ENCODE assay signal across 22 cellular contexts in the genomic region with DNA sequence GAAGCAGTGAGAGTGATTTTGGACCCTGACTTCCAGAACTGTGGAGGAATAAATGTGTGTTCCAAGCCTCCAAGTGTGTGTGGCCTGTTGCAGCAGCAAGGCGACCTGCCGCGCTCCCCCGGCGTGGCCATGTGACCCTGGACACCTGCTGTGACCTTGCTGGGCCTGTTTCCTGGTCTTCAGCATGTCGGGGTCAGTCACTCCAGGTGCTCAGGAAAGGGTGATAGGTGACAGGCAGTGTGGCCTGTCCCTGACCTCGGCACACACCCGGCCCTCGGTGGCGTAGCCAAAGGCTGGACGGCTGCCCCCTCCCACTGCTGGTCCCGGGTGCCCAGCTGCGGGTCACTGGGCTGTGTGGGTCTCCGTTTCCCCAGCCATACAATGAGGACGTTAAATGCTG.
"Had no signal": no experiment of that assay in that cellular context is flagged by ENCODE, and none has a peak within 500 bp of the region (broad histone marks: within the 10 kb centered on the region; RNA-seq: fewer than 3 reads in every experiment).

No MANE protein-coding gene starts in this region.

- H3K4me1 ChIP-seq: body of pancreas, left ventricle myocardium inferior had no signal

- H3K9me3 ChIP-seq: body of pancreas, left ventricle myocardium inferior, thoracic aorta had no signal

- H3K4me2 ChIP-seq: hepatocyte had no signal

- ATAC-seq: activated CD8-positive, alpha-beta T cell treated with anti-CD3 and anti-CD28 coated beads, Interleukin-2, amount 10 ng/mL, durations not matched to agents 7 days and 5 days; body of pancreas; T-cell had no signal

- H3K27ac ChIP-seq: body of pancreas, hepatocyte, left ventricle myocardium inferior, thoracic aorta, WERI-Rb-1 had no signal

- DNase-seq: activated CD4-positive, alpha-beta T cell treated with anti-CD3 and anti-CD28 coated beads for 1 hour; activated CD4-positive, alpha-beta T cell treated with anti-CD3 and anti-CD28 coated beads, Interleukin-2, amount 50 U/mL, for 1 hour; activated CD8-positive, alpha-beta T cell treated with anti-CD3 and anti-CD28 coated beads, Interleukin-2, amount 10 ng/mL, durations not matched to agents 7 days and 5 days; activated gamma-delta T cell treated with Interleukin-2 at 50 U/mL for 16 hours; activated T-cell treated with anti-CD3 and anti-CD28 coated beads, Interleukin-2, amount 50 U/mL, for 1 hour; anterior cingulate cortex; body of pancreas; dermis blood vessel endothelial cell; effector CD8-positive, alpha-beta T cell; erythroblast; foreskin fibroblast; immature natural killer cell; kidney glomerular epithelial cell; nephron progenitor cell; stimulated activated CD4-positive, alpha-beta T cell treated with anti-CD3 and anti-CD28 coated beads, Interleukin-4, amount 100 ng/mL, for 1 hour; stimulated activated naive CD4-positive, alpha-beta T cell treated with Interleukin-2 at 50 U/mL for 16 hours; T-cell; WERI-Rb-1 had no signal

- H3K4me3 ChIP-seq: body of pancreas, hepatocyte, left ventricle myocardium inferior, thoracic aorta had no signal

- H3K27me3 ChIP-seq: body of pancreas, hepatocyte had no signal

- H3K79me2 ChIP-seq: hepatocyte had no signal

- H2AFZ ChIP-seq: hepatocyte had no signal

- FAIRE-seq: TTC549 had no signal

- H3K36me3 ChIP-seq: left ventricle myocardium inferior, thoracic aorta, WERI-Rb-1 had no signal
